Comparison of ENCODE assay signal across 8 cellular contexts in genomic region chrX:135520553-135521404, GRCh38.
DNase-seq lines count a peak whose midpoint lies in the region; ATAC-seq lines count a peak whose summit lies in the region.

Gene INTS6L, plus strand, starts transcription at chrX:135520660. Its CDS starts 333 bp downstream, at chrX:135520993.

- ATAC-seq in GM19043 (IDR thresholded peaks at IDR 0.05; ENCODE audit: low read depth, unreplicated experiment), result peak; percentile 80
- ATAC-seq in HG03354 (IDR thresholded peaks at IDR 0.05; ENCODE audit: poor library complexity, severe bottlenecking, unreplicated experiment), result peak; percentile 86

- DNase-seq in Ammon's horn (ENCODE audit: low spot score) (peak; percentile 95), NCI-H82 (lab: John Stamatoyannopoulos, UW) (peak; percentile 97), medulla oblongata (ENCODE audit: extremely low spot score) (peak; percentile 94)
- DNase-seq in activated CD8-positive, alpha-beta memory T cell treated with anti-CD3 and anti-CD28 coated beads for 24 hours, result peak; percentile 86
- DNase-seq in effector CD4-positive, alpha-beta T cell, result peak; percentile 81
- DNase-seq in stimulated activated CD8-positive, alpha-beta memory T cell treated with anti-CD3 and anti-CD28 coated beads, Interleukin-12 subunit alpha, Interleukin-12 subunit beta, amount 100 ng/mL, for 1 hour (ENCODE audit: low read depth), result peak; percentile 73

Comparison
In these comparisons a context has a peak if more than half of its experiments do, and no peak if none do; other contexts are left out.
1. Peak in every context shown above with its lines: DNase-seq and ATAC-seq.